9 cellular contexts compared by ENCODE assay signal in the genomic region with DNA sequence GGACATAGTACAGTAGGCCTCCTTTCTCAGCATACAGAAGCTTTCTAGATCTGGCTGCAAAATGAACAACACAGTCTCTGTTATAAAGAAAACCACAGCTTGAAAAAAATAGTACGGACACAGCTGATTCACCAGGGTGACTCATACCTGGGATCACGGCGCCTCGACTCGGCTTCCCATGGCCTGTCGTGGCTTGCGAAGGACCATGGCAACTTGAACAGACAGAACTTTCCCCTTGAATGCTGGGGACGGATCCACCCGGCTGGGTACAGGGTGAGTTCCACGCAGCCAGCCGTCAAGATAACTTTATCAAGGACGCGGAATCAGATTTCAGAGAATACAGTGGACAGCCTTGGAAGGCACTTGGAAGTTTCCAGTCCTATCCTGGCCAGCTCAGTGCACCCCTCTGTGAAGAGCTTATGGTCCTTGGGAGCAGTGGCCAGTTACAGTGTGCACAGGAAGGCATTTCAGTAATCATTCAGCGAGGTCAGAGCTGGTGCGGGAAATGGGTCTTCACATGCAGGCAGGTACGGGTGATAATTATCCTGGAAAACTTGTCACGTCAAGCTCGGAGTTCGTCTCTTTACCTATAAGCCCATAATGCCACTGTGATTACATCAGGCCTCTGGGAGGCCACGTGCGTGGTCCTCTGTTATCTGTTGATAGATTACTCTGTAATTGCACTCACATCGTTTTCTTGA. TPM values are rescaled to one million over a fixed set of nuclear protein-coding genes. Genes with fewer than 3 reads are reported as not detected.
DNase-seq lines count a peak whose midpoint lies in the region; ATAC-seq, FAIRE-seq and TF ChIP-seq lines count a peak whose summit lies in the region.
"Had no signal": no experiment of that assay in that cellular context is flagged by ENCODE, and none has a peak within 500 bp of the region (broad histone marks: within the 10 kb centered on the region; RNA-seq: fewer than 3 reads in every experiment).

No MANE protein-coding gene starts in this region.

- no peak overlapping the region for H3K27ac ChIP-seq in left lung
- H3K27ac ChIP-seq in lower lobe of right lung: no peak overlapping the region
- H3K27ac ChIP-seq in right atrium auricular region: no peak overlapping the region

- peak; percentile 55 for DNase-seq in AG09309 (ENCODE audit: low read depth)
- peak; percentile 83 for DNase-seq in M059J (ENCODE audit: low read depth)
- peak; percentile 94 for DNase-seq in astrocyte of the hippocampus (ENCODE audit: low read depth, low spot score)
- peak in 1 of 2 donors; percentile 48 for DNase-seq in left lung
- DNase-seq in lower lobe of right lung: no peak
- no peak for DNase-seq in GM12891 (ENCODE audit: insufficient read length, low spot score)
- no peak for DNase-seq in right atrium auricular region (ENCODE audit: low spot score)
- DNase-seq: OCI-M1 had no signal

- no peak for TF ChIP-seq CTCF in AG09309 (IDR thresholded peaks at IDR 0.05; ENCODE audit: control insufficient read depth, insufficient read depth, low read depth, low read length, missing control alignments)
- no peak for TF ChIP-seq CTCF in left lung (IDR thresholded peaks at IDR 0.05)
- TF ChIP-seq CTCF in lower lobe of right lung (IDR thresholded peaks at IDR 0.05): no peak
- TF ChIP-seq CTCF in right atrium auricular region (IDR thresholded peaks at IDR 0.05): no peak

- ATAC-seq in left lung: peak; percentile 43
- no peak for ATAC-seq in lower lobe of right lung
- ATAC-seq in GM19463 (IDR thresholded peaks at IDR 0.05; ENCODE audit: unreplicated experiment): no peak

- no peak overlapping the region for H3K4me3 ChIP-seq in AG09309 (ENCODE audit: control insufficient read depth, low read depth, low read length)
- H3K4me3 ChIP-seq in left lung: no peak overlapping the region
- H3K4me3 ChIP-seq in lower lobe of right lung: no peak overlapping the region
- no peak overlapping the region for H3K4me3 ChIP-seq in right atrium auricular region

- TF ChIP-seq POLR2A in GM12891 (IDR thresholded peaks at IDR 0.05; ENCODE audit: low read depth, low read length): no peak

- no peak for FAIRE-seq in GM12891 (lab: Jason Lieb, UNC)

- no peaks in the 10 kb centered on the region for H3K27me3 ChIP-seq in left lung
- no peaks in the 10 kb centered on the region for H3K27me3 ChIP-seq in lower lobe of right lung (ENCODE audit: low read depth)
- no peaks in the 10 kb centered on the region for H3K27me3 ChIP-seq in right atrium auricular region

- no peaks in the 10 kb centered on the region for H3K9me3 ChIP-seq in left lung
- no peaks in the 10 kb centered on the region for H3K9me3 ChIP-seq in lower lobe of right lung
- peaks cover 0 to 6% of the 10 kb centered on the region in 2 donors for H3K9me3 ChIP-seq in right atrium auricular region

- H3K4me1 ChIP-seq in left lung (no peaks in the 10 kb centered on the region), lower lobe of right lung (peaks cover 2% of the 10 kb centered on the region), right atrium auricular region (no peaks in the 10 kb centered on the region)

- H3K36me3 ChIP-seq in left lung (no peaks in the 10 kb centered on the region), lower lobe of right lung (no peaks in the 10 kb centered on the region), right atrium auricular region (no peaks in the 10 kb centered on the region)

- intact Hi-C loops in left lung (cut with DNase I): no loop called here
- intact Hi-C loops in lower lobe of right lung (cut with DNase I): no loop called here

TF ChIP-seq in GM12891, 5 proteins besides CTCF, POLR2A, EP300 and RAD21:
- no peak for TF ChIP-seq SPI1 (IDR thresholded peaks at IDR 0.05; ENCODE audit: low read depth, low read length)

RNA-seq across cellular contexts. Expression of gene MAF, which starts 57.9 kb away (rescaled TPM):
- 0.39 TPM in 1 of 2 replicates, not detected in the other for total RNA-seq in M059J (2014; rRNA removed; shearing (Covaris generic))
- 10 to 100 TPM; 52.2 to 60.8 TPM for total RNA-seq in left lung
- total RNA-seq in lower lobe of right lung: 60.0 TPM
- not detected for polyA plus RNA-seq in GM12891 (2012; ENCODE audit: low read depth, missing spikeins)
- 10 to 100 TPM in 1 of 2 donors, 1 to 10 TPM in 1; 5.4 to 16.7 TPM for total RNA-seq in right atrium auricular region

Comparison
In these comparisons a context has a peak if more than half of its experiments do, and no peak if none do; other contexts are left out.
1. DNase-seq: peak in AG09309 (single experiment), M059J (single experiment) and astrocyte of the hippocampus (single experiment); none in lower lobe of right lung (single experiment), GM12891 (single experiment) and right atrium auricular region (single experiment).